Comparison of ENCODE assay signal across 8 cellular contexts in genomic region chr22:31290494-31291402, GRCh38. TPM values are rescaled to one million over a fixed set of nuclear protein-coding genes. Genes with fewer than 3 reads are reported as not detected.
DNase-seq lines count a peak whose midpoint lies in the region; ATAC-seq and TF ChIP-seq lines count a peak whose summit lies in the region.

No MANE protein-coding gene starts in this region.

- peak; percentile 93 for DNase-seq in Calu3
- DNase-seq in activated T-cell treated with anti-CD3 and anti-CD28 coated beads for 4 hours: peak; percentile 87
- peak; percentile 98 for DNase-seq in epithelial cell of esophagus (ENCODE audit: low read depth)
- DNase-seq in mucosa of gallbladder (ENCODE audit: low spot score): peak; percentile 97
- DNase-seq in stimulated activated CD8-positive, alpha-beta memory T cell treated with anti-CD3 and anti-CD28 coated beads, Interleukin-4, amount 100 ng/mL, for 4 hours (ENCODE audit: low read depth in 2 of 2, low spot score in 1 of 2): peak; percentile 80 to 88

- peak; percentile 88 for ATAC-seq in GM21423 (IDR thresholded peaks at IDR 0.05; ENCODE audit: unreplicated experiment)

- H4K20me1 ChIP-seq in OCI-LY3 (ENCODE audit: insufficient read depth, low read length): no peaks in the 10 kb centered on the region

- no TSS peak for BruUV-seq in Calu3 (replicated peaks; lab: Mats Ljungman, UMichigan)

- H3K27me3 ChIP-seq in HUES6 (ENCODE audit: control insufficient read depth, insufficient read depth, low read length) (peaks cover 24% of the 10 kb centered on the region), OCI-LY3 (ENCODE audit: low read depth, low read length) (no peaks in the 10 kb centered on the region)

- CTCF ChIA-PET in Calu3 (lab: Charles Lee): interaction anchor here (0.6 to 1.5 kb wide), 9 partner anchors 9 to 442 kb away, joined by 3 to 10 read pairs (median 4); partner anchors contain the start of gene SELENOM

- H3K4me3 ChIP-seq in HUES6 (ENCODE audit: low read depth, low read length) (peak overlapping the region; percentile 69), OCI-LY3 (ENCODE audit: low read length) (peak overlapping the region; percentile 80), epithelial cell of esophagus (ENCODE audit: low read length) (peak overlapping the region; percentile 85)

- H3K4me1 Mint-ChIP-seq in Calu3 (ENCODE audit: low read depth, unreplicated experiment): peaks cover 20% of the 10 kb centered on the region

- H3K4me2 ChIP-seq in OCI-LY3 (ENCODE audit: low read length): peak overlapping the region; percentile 83

- no peaks in the 10 kb centered on the region for H3K79me2 ChIP-seq in OCI-LY3 (ENCODE audit: low read length)

- H3K9me3 Mint-ChIP-seq in Calu3 (ENCODE audit: low read depth, unreplicated experiment): no peaks in the 10 kb centered on the region

- peak overlapping the region; percentile 55 for H3K27ac Mint-ChIP-seq in Calu3 (ENCODE audit: unreplicated experiment)

- H3K36me3 Mint-ChIP-seq in Calu3 (ENCODE audit: insufficient read depth, unreplicated experiment): peaks cover 24% of the 10 kb centered on the region

- TF ChIP-seq CTCF in Calu3 (IDR thresholded peaks at IDR 0.05; ENCODE audit: unreplicated experiment): no peak
- TF ChIP-seq CTCF in OCI-LY3 (IDR thresholded peaks at IDR 0.05; ENCODE audit: low read depth, low read length): no peak
- no peak for TF ChIP-seq CTCF in epithelial cell of esophagus (IDR thresholded peaks at IDR 0.05; ENCODE audit: insufficient read depth, low read depth, low read length, missing control alignments)

- intact Hi-C loops in Calu3 (cut with micrococcal nuclease; ENCODE audit: unreplicated experiment): no loop called here

- H3K27ac ChIP-seq in HUES6 (ENCODE audit: low read depth, low read length) (no peak overlapping the region; the same call in 1 of the 2 replicates), OCI-LY3 (ENCODE audit: low read length) (peak overlapping the region; percentile 63)

- H3K36me3 ChIP-seq in HUES6 (ENCODE audit: control insufficient read depth, insufficient read depth, low read length): no peaks in the 10 kb centered on the region
- H3K36me3 ChIP-seq in OCI-LY3 (replicated peaks; ENCODE audit: low read depth, low read length): no peaks in the 10 kb centered on the region

- H3K4me3 Mint-ChIP-seq in Calu3 (ENCODE audit: low read depth, unreplicated experiment): peak overlapping the region; percentile 68

- peaks cover 4% of the 10 kb centered on the region; the same call in 1 of the 2 replicates for H3K4me1 ChIP-seq in HUES6 (ENCODE audit: control insufficient read depth, insufficient read depth, low read length)
- H3K4me1 ChIP-seq in OCI-LY3 (ENCODE audit: low read length): peaks cover 41% of the 10 kb centered on the region

- peak overlapping the region; percentile 56 for H3K9ac ChIP-seq in HUES6 (ENCODE audit: low read length)
- H3K9ac ChIP-seq in OCI-LY3 (ENCODE audit: low read length): peak overlapping the region; percentile 58; the same call in 1 of the 2 replicates

- no peaks in the 10 kb centered on the region for H3K27me3 Mint-ChIP-seq in Calu3 (ENCODE audit: unreplicated experiment)

- peak overlapping the region; percentile 61; the same call in 1 of the 2 replicates for H2AFZ ChIP-seq in OCI-LY3 (ENCODE audit: low read depth, low read length)

- H3K9me3 ChIP-seq in HUES6 (ENCODE audit: control insufficient read depth, insufficient read depth, low read depth, low read length) (no peaks in the 10 kb centered on the region), OCI-LY3 (ENCODE audit: insufficient read depth, low read length) (no peaks in the 10 kb centered on the region)

RNA-seq across cellular contexts. Expression of gene PIK3IP1, which starts 1.5 kb away (rescaled TPM):
- 6.2 and 7.5 TPM in 2 replicates for total RNA-seq in Calu3 (2022)
- 48.0 TPM for total RNA-seq in mucosa of gallbladder

RNA-seq across cellular contexts. Expression of gene PATZ1, which starts 55.4 kb away (rescaled TPM):
- total RNA-seq in Calu3 (2022) (35.0 and 35.5 TPM in 2 replicates), mucosa of gallbladder (61.4 TPM)
